In genomic region chr7:134645478-134645877, GRCh38 we compare ENCODE assay signal across 1 cellular context.
TF ChIP-seq lines count a peak whose summit lies in the region.

No MANE protein-coding gene starts in this region.

TF ChIP-seq in IMR-90, 13 proteins besides CTCF, POLR2A, EP300 and RAD21 (continued from another document):
- TF ChIP-seq MXI1 (IDR thresholded peaks at IDR 0.05; ENCODE audit: borderline replicate concordance, low read depth, low read length) (no peak), RCOR1 (IDR thresholded peaks at IDR 0.05; ENCODE audit: insufficient replicate concordance, low read length) (no peak), MAZ (IDR thresholded peaks at IDR 0.05; ENCODE audit: borderline replicate concordance, low read depth, low read length) (no peak), RFX5 (IDR thresholded peaks at IDR 0.05; ENCODE audit: low read depth, low read length) (no peak)
TF ChIP-seq in IMR-90: peak in this region for 0.
